Comparison of ENCODE assay signal across 9 cellular contexts in genomic region chr16:2842340-2843000, GRCh38. TPM values are rescaled to one million over a fixed set of nuclear protein-coding genes. Genes with fewer than 3 reads are reported as not detected.
A peak's percentile ranks its signal among the peaks of the same experiment; 100 is the strongest.
DNase-seq lines count a peak whose midpoint lies in the region; ATAC-seq and TF ChIP-seq lines count a peak whose summit lies in the region.
"Had no signal": no experiment of that assay in that cellular context is flagged by ENCODE, and none has a peak within 500 bp of the region (broad histone marks: within the 10 kb centered on the region; RNA-seq: fewer than 3 reads in every experiment).

No MANE protein-coding gene starts in this region.

- intact Hi-C loops in heart left ventricle (cut with DNase I): loop anchor here in 1 of 10 donors (1.0 kb wide), 1 partner anchor 26 kb away; no protein-coding TSS in a partner anchor

- ATAC-seq in heart left ventricle (peak; percentile 19 to 83 (median 54)), GM21423 (IDR thresholded peaks at IDR 0.05; ENCODE audit: unreplicated experiment) (no peak)

- no peak for TF ChIP-seq POLR2A in heart left ventricle (IDR thresholded peaks at IDR 0.05)

- no peaks in the 10 kb centered on the region for H3K9me3 ChIP-seq in heart left ventricle
- H3K9me3 ChIP-seq: uterus had no signal

- H3K4me3 ChIP-seq in heart left ventricle: peak overlapping the region in 9 of 12 donors; percentile 4 to 45 (median 26)
- H3K4me3 ChIP-seq: uterus had no signal

- H3K36me3 ChIP-seq in heart left ventricle: no peaks in the 10 kb centered on the region
- H3K36me3 ChIP-seq: uterus had no signal

- TF ChIP-seq CTCF in heart left ventricle (IDR thresholded peaks at IDR 0.05): peak; percentile 24 to 68 (median 56)

- peaks cover 0 to 1% (median 0%) of the 10 kb centered on the region in 9 donors for H3K27me3 ChIP-seq in heart left ventricle
- H3K27me3 ChIP-seq: uterus had no signal

- peaks cover 0 to 26% (median 9%) of the 10 kb centered on the region in 12 donors for H3K4me1 ChIP-seq in heart left ventricle

- DNase-seq in GDM1 (lab: John Stamatoyannopoulos, UW) (peak; percentile 36), RPMI8226 (peak; percentile 49), heart left ventricle (peak; percentile 35 to 81 (median 57)), glomerular visceral epithelial cell (ENCODE audit: extremely low spot score) (no peak), NCI-H2029 treated with DMSO at 0.1 percent for 48 hours (lab: John Stamatoyannopoulos, UW) (no peak)
- DNase-seq in activated naive CD4-positive, alpha-beta T cell treated with Interleukin-2 at 50 U/mL for 16 hours: peak; percentile 83
- peak; percentile 79 for DNase-seq in stimulated activated CD4-positive, alpha-beta T cell treated with anti-CD3 and anti-CD28 coated beads, Interleukin-12 subunit alpha, Interleukin-12 subunit beta, amount 100 ng/mL, for 4 hours

- peak overlapping the region in 3 of 12 donors; percentile 37 to 60 (median 49) for H3K27ac ChIP-seq in heart left ventricle
- H3K27ac ChIP-seq: uterus had no signal

- WGBS in heart left ventricle, 4 donors: 27 to 36% (median 31%) methylated on average over 20 to 40 of the region's 40 CpGs

RNA-seq across cellular contexts. Expression of gene ZG16B, which starts 12.4 kb away (rescaled TPM):
- total RNA-seq in heart left ventricle: 1 to 10 TPM in 1 of 9 donors, under 1 TPM in 1, not detected in 7; 0.50 to 3.0 TPM
- polyA plus RNA-seq in heart left ventricle: not detected

RNA-seq across cellular contexts. Expression of gene PRSS22, which starts 15.5 kb away (rescaled TPM):
- not detected for total RNA-seq in heart left ventricle
- polyA plus RNA-seq in heart left ventricle: not detected

RNA-seq across cellular contexts. Expression of gene PRSS21, which starts 25.4 kb away (rescaled TPM):
- not detected for total RNA-seq in heart left ventricle
- polyA plus RNA-seq in heart left ventricle: not detected
- total RNA-seq: uterus had no signal

RNA-seq across cellular contexts. Expression of gene FLYWCH2, which starts 40.5 kb away (rescaled TPM):
- 10 to 100 TPM; 20.1 to 64.1 (median 22.6) TPM for total RNA-seq in heart left ventricle
- polyA plus RNA-seq in heart left ventricle: 10 to 100 TPM; 35.3 to 53.4 TPM

RNA-seq across cellular contexts. Expression of gene PRSS41, which starts 44.2 kb away (rescaled TPM):
- total RNA-seq in heart left ventricle: not detected
- polyA plus RNA-seq in heart left ventricle: not detected
- total RNA-seq: uterus had no signal

Comparison
In these comparisons a context has a peak if more than half of its experiments do, and no peak if none do; other contexts are left out.
1. DNase-seq: peak in GDM1 (single experiment), RPMI8226 (single experiment), activated naive CD4-positive, alpha-beta T cell treated with Interleukin-2 at 50 U/mL for 16 hours (single experiment), heart left ventricle (5 of 5) and stimulated activated CD4-positive, alpha-beta T cell treated with anti-CD3 and anti-CD28 coated beads, Interleukin-12 subunit alpha, Interleukin-12 subunit beta, amount 100 ng/mL, for 4 hours (single experiment); none in glomerular visceral epithelial cell (single experiment) and NCI-H2029 treated with DMSO at 0.1 percent for 48 hours (single experiment).